4 cellular contexts compared by ENCODE assay signal in genomic region chrX:1332433-1332832, GRCh38. TPM values are rescaled to one million over a fixed set of nuclear protein-coding genes. Genes with fewer than 3 reads are reported as not detected.
"Had no signal": no experiment of that assay in that cellular context is flagged by ENCODE, and none has a peak within 500 bp of the region (broad histone marks: within the 10 kb centered on the region; RNA-seq: fewer than 3 reads in every experiment).

No MANE protein-coding gene starts in this region.

RNA-seq across cellular contexts. Expression of gene IL3RA, which starts 4.2 kb away (rescaled TPM):
- total RNA-seq: M059J, PC-3, SJSA1 had no signal
- polyA plus RNA-seq: SK-N-SH had no signal
